Comparison of ENCODE assay signal across 8 cellular contexts in genomic region chr17:49996495-49997255, GRCh38. TPM values are rescaled to one million over a fixed set of nuclear protein-coding genes. Genes with fewer than 3 reads are reported as not detected.
DNase-seq lines count a peak whose midpoint lies in the region; ATAC-seq, FAIRE-seq and TF ChIP-seq lines count a peak whose summit lies in the region.

No MANE protein-coding gene starts in this region.

- H3K36me3 ChIP-seq in SJCRH30, result no peaks in the 10 kb centered on the region
- no peaks in the 10 kb centered on the region for H3K36me3 ChIP-seq in left ventricle myocardium inferior

- intact Hi-C loops in CD4-positive, alpha-beta T cell (cut with DNase I, micrococcal nuclease), result loop anchor here (1.0 to 10.0 kb wide), 5 partner anchors 44 to 302 kb away; partner anchors contain the start of gene SLC35B1 (in 1 of the 2)
- intact Hi-C loops in activated naive CD4-positive, alpha-beta T cell treated with anti-CD3 and anti-CD28 coated beads for 36 hours (cut with micrococcal nuclease), result loop anchor here (1.0 kb wide), 2 partner anchors 97 to 116 kb away; no protein-coding TSS in a partner anchor
- intact Hi-C loops in left ventricle myocardium inferior (cut with micrococcal nuclease), result loop anchor here (5.0 kb wide), 1 partner anchor 134 kb away; no protein-coding TSS in a partner anchor

- H3K27ac ChIP-seq in CD4-positive, alpha-beta T cell (ENCODE audit: low read depth, low read length), result no peak overlapping the region
- H3K27ac ChIP-seq in SJCRH30, result no peak overlapping the region
- H3K27ac ChIP-seq in left ventricle myocardium inferior (replicated peaks), result no peak overlapping the region

- peaks cover 87% of the 10 kb centered on the region for H3K27me3 Mint-ChIP-seq in CD4-positive, alpha-beta T cell
- peaks cover 66% of the 10 kb centered on the region for H3K27me3 Mint-ChIP-seq in activated naive CD4-positive, alpha-beta T cell treated with anti-CD3 and anti-CD28 coated beads for 36 hours (ENCODE audit: low read depth)

- H3K4me1 Mint-ChIP-seq in CD4-positive, alpha-beta T cell (ENCODE audit: low read depth), result peaks cover 43% of the 10 kb centered on the region
- peaks cover 27% of the 10 kb centered on the region for H3K4me1 Mint-ChIP-seq in activated naive CD4-positive, alpha-beta T cell treated with anti-CD3 and anti-CD28 coated beads for 36 hours (ENCODE audit: low read depth)

- H3K4me1 ChIP-seq in SJCRH30, result peaks cover 2% of the 10 kb centered on the region; the same call in 1 of the 2 replicates
- H3K4me1 ChIP-seq in left ventricle myocardium inferior, result peaks cover 39% of the 10 kb centered on the region

- no peaks in the 10 kb centered on the region for H3K9me3 ChIP-seq in CD4-positive, alpha-beta T cell (ENCODE audit: control insufficient read depth, low read length)
- no peaks in the 10 kb centered on the region for H3K9me3 ChIP-seq in SJCRH30 (replicated peaks)
- H3K9me3 ChIP-seq in left ventricle myocardium inferior (replicated peaks), result no peaks in the 10 kb centered on the region

- H3K4me3 ChIP-seq in SJCRH30 (peak overlapping the region; percentile 3; the same call in 1 of the 2 replicates), left ventricle myocardium inferior (peak overlapping the region; percentile 66), skeletal muscle cell (ENCODE audit: low read depth, low read length) (peak overlapping the region; percentile 44)

- peak; percentile 98 for TF ChIP-seq CTCF in CD4-positive, alpha-beta T cell (IDR thresholded peaks at IDR 0.05)
- peak; percentile 97 for TF ChIP-seq CTCF in left ventricle myocardium inferior (IDR thresholded peaks at IDR 0.05; ENCODE audit: borderline replicate concordance)

- H3K36me3 Mint-ChIP-seq in CD4-positive, alpha-beta T cell (ENCODE audit: low read depth), result no peaks in the 10 kb centered on the region
- H3K36me3 Mint-ChIP-seq in activated naive CD4-positive, alpha-beta T cell treated with anti-CD3 and anti-CD28 coated beads for 36 hours (ENCODE audit: low read depth), result no peaks in the 10 kb centered on the region

- H3K27ac Mint-ChIP-seq in CD4-positive, alpha-beta T cell, result no peak overlapping the region
- H3K27ac Mint-ChIP-seq in activated naive CD4-positive, alpha-beta T cell treated with anti-CD3 and anti-CD28 coated beads for 36 hours, result no peak overlapping the region

- CTCF ChIA-PET in CD4-positive, alpha-beta T cell (lab: Charles Lee), result interaction anchor here (0.7 to 5.9 kb wide), 16 partner anchors 9 to 440 kb away, joined by 3 to 75 read pairs (median 4); no protein-coding TSS in a partner anchor
- CTCF ChIA-PET in activated naive CD4-positive, alpha-beta T cell treated with anti-CD3 and anti-CD28 coated beads for 36 hours (lab: Charles Lee), result interaction anchor here (0.5 to 7.0 kb wide), 58 partner anchors 8 to 673 kb away, joined by 3 to 184 read pairs (median 5); partner anchors contain the start of genes ITGA3, NXPH3 and PDK2

- H3K9me3 Mint-ChIP-seq in CD4-positive, alpha-beta T cell, result no peaks in the 10 kb centered on the region
- H3K9me3 Mint-ChIP-seq in activated naive CD4-positive, alpha-beta T cell treated with anti-CD3 and anti-CD28 coated beads for 36 hours, result no peaks in the 10 kb centered on the region

- FAIRE-seq in HTR-8/SVneo (lab: Jason Lieb, UNC), result peak; percentile 94

- ATAC-seq in CD4-positive, alpha-beta T cell (ENCODE audit: poor library complexity), result peak; percentile 60
- ATAC-seq in GM19023 (IDR thresholded peaks at IDR 0.05; ENCODE audit: unreplicated experiment), result no peak

- DNase-seq in CD4-positive, alpha-beta T cell, result peak; percentile 31 to 82 (median 62)
- DNase-seq in HTR-8/SVneo (ENCODE audit: insufficient read length, low spot score) (peak; percentile 87), SJCRH30 (peak; percentile 33 to 69), left ventricle myocardium inferior (peak; percentile 46), skeletal muscle cell (ENCODE audit: low read depth) (no peak), amniotic stem cell (lab: John Stamatoyannopoulos, UW) (no peak)
- DNase-seq in activated naive CD4-positive, alpha-beta T cell treated with anti-CD3 and anti-CD28 coated beads for 36 hours, result peak; percentile 62

- POLR2A ChIA-PET in CD4-positive, alpha-beta T cell (lab: Charles Lee), result interaction anchor here (0.6 to 2.2 kb wide), 7 partner anchors 12 to 401 kb away, joined by 3 to 15 read pairs (median 3); partner anchors contain the start of gene LRRC59

- peak overlapping the region; percentile 3 for H3K4me3 Mint-ChIP-seq in CD4-positive, alpha-beta T cell
- peak overlapping the region; percentile 47 for H3K4me3 Mint-ChIP-seq in activated naive CD4-positive, alpha-beta T cell treated with anti-CD3 and anti-CD28 coated beads for 36 hours

- peaks cover 84% of the 10 kb centered on the region for H3K27me3 ChIP-seq in CD4-positive, alpha-beta T cell (ENCODE audit: control insufficient read depth, insufficient read depth, low read length)
- peaks cover 9% of the 10 kb centered on the region; the same call in 1 of the 2 replicates for H3K27me3 ChIP-seq in SJCRH30
- peaks cover 100% of the 10 kb centered on the region for H3K27me3 ChIP-seq in left ventricle myocardium inferior (ENCODE audit: low read depth)

RNA-seq across cellular contexts. Expression of gene DLX3, which starts 1.7 kb away (rescaled TPM):
- total RNA-seq in CD4-positive, alpha-beta T cell, result not detected
- total RNA-seq in SJCRH30 (2014; rRNA removed; shearing (Covaris generic)), result not detected in 2 replicates
- total RNA-seq in activated naive CD4-positive, alpha-beta T cell treated with anti-CD3 and anti-CD28 coated beads for 36 hours, result not detected
- not detected for total RNA-seq in left ventricle myocardium inferior

RNA-seq across cellular contexts. Expression of gene DLX4, which starts 27.7 kb away (rescaled TPM):
- under 1 TPM; 0.59 to 0.85 TPM for total RNA-seq in CD4-positive, alpha-beta T cell
- 0.10 and 0.34 TPM in 2 replicates for total RNA-seq in SJCRH30 (2014; rRNA removed; shearing (Covaris generic))
- total RNA-seq in activated naive CD4-positive, alpha-beta T cell treated with anti-CD3 and anti-CD28 coated beads for 36 hours, result under 1 TPM; 0.67 to 0.81 TPM
- not detected for total RNA-seq in left ventricle myocardium inferior

RNA-seq across cellular contexts. Expression of gene ITGA3, which starts 59.2 kb away (rescaled TPM):
- 1 to 10 TPM; 2.3 to 2.4 TPM for total RNA-seq in CD4-positive, alpha-beta T cell
- total RNA-seq in SJCRH30 (2014; rRNA removed; shearing (Covaris generic)), result 2.9 and 3.7 TPM in 2 replicates
- total RNA-seq in activated naive CD4-positive, alpha-beta T cell treated with anti-CD3 and anti-CD28 coated beads for 36 hours, result 10 to 100 TPM; 17.9 to 19.3 TPM
- total RNA-seq in left ventricle myocardium inferior, result 17.0 TPM

Comparison
In these comparisons a context has a peak if more than half of its experiments do, and no peak if none do; other contexts are left out.
1. DNase-seq: peak in CD4-positive, alpha-beta T cell (10 of 10), HTR-8/SVneo (single experiment), SJCRH30 (2 of 2), activated naive CD4-positive, alpha-beta T cell treated with anti-CD3 and anti-CD28 coated beads for 36 hours (single experiment) and left ventricle myocardium inferior (single experiment); none in skeletal muscle cell (single experiment) and amniotic stem cell (single experiment).
2. H3K4me3 ChIP-seq: peak in every context shown above with its lines; median percentile 66 in left ventricle myocardium inferior; 44 in skeletal muscle cell; 3 in SJCRH30.